In the genomic region with DNA sequence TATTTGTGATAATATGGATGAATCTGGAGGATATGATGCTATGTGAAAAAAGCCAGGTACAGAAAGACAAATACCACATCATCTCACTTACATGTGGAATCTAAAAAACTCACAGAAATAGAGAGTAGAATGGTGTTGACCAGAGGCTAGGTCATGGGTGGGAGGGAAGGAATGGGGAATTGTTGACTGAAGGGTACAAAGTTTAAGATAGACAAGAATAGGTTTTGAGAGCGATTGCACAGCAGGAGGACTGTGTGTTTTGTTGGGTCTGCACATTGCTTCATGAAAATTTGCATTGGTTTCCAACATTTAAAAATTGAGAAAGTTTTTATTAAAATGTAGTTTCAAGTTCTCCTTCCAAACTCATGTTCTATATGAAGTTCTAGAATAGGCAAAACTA, we compare ENCODE assay signal across 38 cellular contexts. TPM values are rescaled to one million over a fixed set of nuclear protein-coding genes. Genes with fewer than 3 reads are reported as not detected.
"Had no signal": no experiment of that assay in that cellular context is flagged by ENCODE, and none has a peak within 500 bp of the region (broad histone marks: within the 10 kb centered on the region; RNA-seq: fewer than 3 reads in every experiment).

No MANE protein-coding gene starts in this region.

- H3K27me3 ChIP-seq: MG63 had no signal

- DNase-seq: Karpas-422, Kasumi-1, MG63, MM.1S, MV-4-11, NCI-H1048, NCI-H1092, NCI-H1092 treated with DMSO at 0.1 percent for 48 hours, NCI-H1105, NCI-H1105 treated with DMSO at 0.1 percent for 48 hours, NCI-H1417, NCI-H1417 treated with DMSO at 0.1 percent for 48 hours, NCI-H1436, NCI-H1436 treated with DMSO at 0.1 percent for 48 hours, NCI-H146, NCI-H1694, NCI-H1694 treated with DMSO at 0.1 percent for 48 hours, NCI-H187, NCI-H187 treated with DMSO at 0.1 percent for 48 hours, NCI-H1930, NCI-H2029, NCI-H2029 treated with DMSO at 0.1 percent for 48 hours, NCI-H2081, NCI-H2081 treated with DMSO at 0.1 percent for 48 hours, NCI-H2107, NCI-H2171, NCI-H2171 treated with DMSO at 0.1 percent for 48 hours, NCI-H2227 treated with DMSO at 0.1 percent for 48 hours, NCI-H226, NCI-H345, NCI-H446, NCI-H446 treated with DMSO at 0.1 percent for 48 hours, NCI-H510A, NCI-H510A treated with DMSO at 0.1 percent for 48 hours had no signal

- H3K4me3 ChIP-seq: MG63 had no signal

- H3K9me3 ChIP-seq: MG63 had no signal

- H3K36me3 ChIP-seq: MG63 had no signal

RNA-seq across cellular contexts. Expression of gene SLC26A5, which starts 8.4 kb away (rescaled TPM):
- total RNA-seq: LHCN-M2, M059J, MCF 10A, NCI-H460 had no signal
